Comparison of ENCODE assay signal across 20 cellular contexts in genomic region chr12:26361964-26362363, GRCh38.
"Had no signal": no experiment of that assay in that cellular context is flagged by ENCODE, and none has a peak within 500 bp of the region (broad histone marks: within the 10 kb centered on the region; RNA-seq: fewer than 3 reads in every experiment).

No MANE protein-coding gene starts in this region.

- H3K4me1 ChIP-seq: lower lobe of right lung, parathyroid adenoma, right atrium auricular region, stomach, thyroid gland had no signal

- H3K79me2 ChIP-seq: parathyroid adenoma had no signal

- ATAC-seq: left colon; left ventricle myocardium superior; lower lobe of right lung; natural killer cell; sciatic nerve; stimulated activated effector memory CD8-positive, alpha-beta T cell treated with anti-CD3 and anti-CD28 coated beads, Interleukin-12 subunit alpha, Interleukin-12 subunit beta, amount 100 ng/mL, for 72 hours had no signal

- H3K9me3 ChIP-seq: lower lobe of right lung, neutrophil, right atrium auricular region, stomach, thyroid gland had no signal

- FAIRE-seq: endometrium, frontal cortex had no signal

- H3K27me3 ChIP-seq: neutrophil, right atrium auricular region, stomach, thyroid gland had no signal

- H2AFZ ChIP-seq: parathyroid adenoma had no signal

- H3K9ac ChIP-seq: parathyroid adenoma had no signal

- H3K4me3 ChIP-seq: coronary artery, lower lobe of right lung, right atrium auricular region, stomach, thyroid gland had no signal

- H3K36me3 ChIP-seq: lower lobe of right lung, neutrophil, right atrium auricular region, stomach had no signal

- H3K27ac ChIP-seq: coronary artery, lower lobe of right lung, neutrophil, parathyroid adenoma, right atrium auricular region, stomach, thyroid gland had no signal

- DNase-seq: dermis blood vessel endothelial cell; effector memory CD4-positive, alpha-beta T cell; left colon; left ventricle myocardium superior; lower lobe of right lung; natural killer cell; stimulated activated CD4-positive, alpha-beta T cell treated with anti-CD3 and anti-CD28 coated beads, Interleukin-2, amount 100 ng/mL, for 24 hours; stimulated activated CD4-positive, alpha-beta T cell treated with anti-CD3 and anti-CD28 coated beads, Interleukin-4, amount 100 ng/mL, for 24 hours; stimulated activated naive CD4-positive, alpha-beta T cell treated with Interleukin-2 at 50 U/mL for 16 hours; stomach; thyroid gland; trophoblast cell had no signal
